Comparison of ENCODE assay signal across 8 cellular contexts in genomic region chr19:1355974-1356865, GRCh38. TPM values are rescaled to one million over a fixed set of nuclear protein-coding genes. Genes with fewer than 3 reads are reported as not detected.
DNase-seq lines count a peak whose midpoint lies in the region; ATAC-seq, FAIRE-seq and TF ChIP-seq lines count a peak whose summit lies in the region.

No MANE protein-coding gene starts in this region.

- peaks cover 21% of the 10 kb centered on the region for H3K4me1 Mint-ChIP-seq in activated naive CD4-positive, alpha-beta T cell treated with anti-CD3 and anti-CD28 coated beads, Interleukin-2, amount 10 ng/mL, durations not matched to agents 7 days and 5 days

- TF ChIP-seq POLR2A in body of pancreas (IDR thresholded peaks at IDR 0.05) = no peak

- intact Hi-C loops in body of pancreas (cut with DNase I) = no loop called here
- intact Hi-C loops in lower lobe of right lung (cut with DNase I) = no loop called here

- TF ChIP-seq CTCF in body of pancreas (IDR thresholded peaks at IDR 0.05) (no peak), lower lobe of right lung (IDR thresholded peaks at IDR 0.05) (no peak)

- 26 to 30% methylated on average over 23 of the region's 23 CpGs for WGBS in body of pancreas, 2 donors

- H3K27me3 Mint-ChIP-seq in activated naive CD4-positive, alpha-beta T cell treated with anti-CD3 and anti-CD28 coated beads, Interleukin-2, amount 10 ng/mL, durations not matched to agents 7 days and 5 days = peaks cover 5% of the 10 kb centered on the region

- H3K4me1 ChIP-seq in body of pancreas (peaks cover 32% of the 10 kb centered on the region), lower lobe of right lung (peaks cover 30% of the 10 kb centered on the region)

- FAIRE-seq in urothelium cell line (lab: Jason Lieb, UNC) = peak; percentile 17

- peak overlapping the region; percentile 11 for H3K27ac Mint-ChIP-seq in activated naive CD4-positive, alpha-beta T cell treated with anti-CD3 and anti-CD28 coated beads, Interleukin-2, amount 10 ng/mL, durations not matched to agents 7 days and 5 days

- no peak for DNase-seq in activated naive CD4-positive, alpha-beta T cell treated with anti-CD3 and anti-CD28 coated beads, Interleukin-2, amount 10 ng/mL, durations not matched to agents 7 days and 5 days
- DNase-seq in activated naive CD4-positive, alpha-beta T cell (lab: John Stamatoyannopoulos, UW) = no peak
- DNase-seq in body of pancreas (no peak), lower lobe of right lung (no peak), urothelium cell line (ENCODE audit: low spot score) (no peak), NCI-H146 treated with DMSO at 0.1 percent for 48 hours (lab: John Stamatoyannopoulos, UW; ENCODE audit: unreplicated experiment) (no peak)
- DNase-seq in effector CD8-positive, alpha-beta T cell (lab: John Stamatoyannopoulos, UW) = no peak

- peaks cover 31% of the 10 kb centered on the region for H3K36me3 Mint-ChIP-seq in activated naive CD4-positive, alpha-beta T cell treated with anti-CD3 and anti-CD28 coated beads, Interleukin-2, amount 10 ng/mL, durations not matched to agents 7 days and 5 days

- H3K9me3 Mint-ChIP-seq in activated naive CD4-positive, alpha-beta T cell treated with anti-CD3 and anti-CD28 coated beads, Interleukin-2, amount 10 ng/mL, durations not matched to agents 7 days and 5 days = no peaks in the 10 kb centered on the region

- CTCF ChIA-PET in activated naive CD4-positive, alpha-beta T cell treated with anti-CD3 and anti-CD28 coated beads, Interleukin-2, amount 10 ng/mL, durations not matched to agents 7 days and 5 days (lab: Charles Lee) = no interaction called here

- peaks cover 0 to 3% of the 10 kb centered on the region in 2 donors for H3K36me3 ChIP-seq in body of pancreas (replicated peaks in 1 of 2; ENCODE audit: insufficient read depth in 1 of 2, low read depth in 2 of 2)
- peaks cover 47% of the 10 kb centered on the region for H3K36me3 ChIP-seq in lower lobe of right lung

- peak overlapping the region; percentile 75 for H3K4me3 Mint-ChIP-seq in activated naive CD4-positive, alpha-beta T cell treated with anti-CD3 and anti-CD28 coated beads, Interleukin-2, amount 10 ng/mL, durations not matched to agents 7 days and 5 days

- ATAC-seq in body of pancreas (no peak), lower lobe of right lung (no peak), GM21360 (IDR thresholded peaks at IDR 0.05; ENCODE audit: unreplicated experiment) (no peak)

- peak overlapping the region in 3 of 4 donors; percentile 69 to 95 (median 77) for H3K27ac ChIP-seq in body of pancreas
- H3K27ac ChIP-seq in lower lobe of right lung = peak overlapping the region; percentile 7

- no peaks in the 10 kb centered on the region for H3K9me3 ChIP-seq in body of pancreas
- no peaks in the 10 kb centered on the region for H3K9me3 ChIP-seq in lower lobe of right lung

- H3K4me3 ChIP-seq in body of pancreas = no peak overlapping the region
- peak overlapping the region; percentile 84 for H3K4me3 ChIP-seq in lower lobe of right lung

- H3K27me3 ChIP-seq in body of pancreas = no peaks in the 10 kb centered on the region
- H3K27me3 ChIP-seq in lower lobe of right lung (ENCODE audit: low read depth) = no peaks in the 10 kb centered on the region

RNA-seq across cellular contexts. Expression of gene NDUFS7, which starts 27.5 kb away (rescaled TPM):
- total RNA-seq in body of pancreas (10 to 100 TPM; 59.9 to 87.7 TPM), lower lobe of right lung (76.7 TPM)

RNA-seq across cellular contexts. Expression of gene GAMT, which starts 45.1 kb away (rescaled TPM):
- total RNA-seq in body of pancreas (100 to 1,000 TPM in 1 of 2 donors, 10 to 100 TPM in 1; 70.2 to 129 TPM), lower lobe of right lung (7.8 TPM)

RNA-seq across cellular contexts. Expression of gene DAZAP1, which starts 51.2 kb away (rescaled TPM):
- total RNA-seq in body of pancreas (10 to 100 TPM; 25.4 to 63.3 TPM), lower lobe of right lung (89.4 TPM)
